13 cellular contexts compared by ENCODE assay signal in the genomic region with DNA sequence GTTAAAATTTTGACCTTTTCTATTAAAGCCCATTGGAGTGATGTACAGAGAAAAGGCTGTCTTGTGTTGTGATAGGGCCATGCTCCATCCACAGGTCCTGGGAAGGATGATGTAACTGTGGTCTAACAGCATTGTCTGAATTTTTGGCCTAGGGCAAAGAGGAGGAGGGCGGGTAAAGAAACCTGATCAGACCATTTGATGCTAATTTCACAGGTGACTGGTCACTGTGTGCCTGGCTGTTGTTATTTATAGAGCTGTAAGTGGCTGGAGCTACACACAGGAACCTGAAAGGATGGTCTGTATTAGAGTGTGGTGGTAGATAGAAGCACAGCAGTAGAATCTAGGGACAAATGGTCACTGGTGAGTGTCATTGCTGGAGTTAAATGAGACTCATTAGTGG.
A peak's percentile ranks its signal among the peaks of the same experiment; 100 is the strongest.
DNase-seq lines count a peak whose midpoint lies in the region; ATAC-seq, FAIRE-seq and TF ChIP-seq lines count a peak whose summit lies in the region.
"Had no signal": no experiment of that assay in that cellular context is flagged by ENCODE, and none has a peak within 500 bp of the region (broad histone marks: within the 10 kb centered on the region; RNA-seq: fewer than 3 reads in every experiment).

No MANE protein-coding gene starts in this region.

- H3K36me3 Mint-ChIP-seq in nephron progenitor cell (ENCODE audit: low read depth) = no peaks in the 10 kb centered on the region
- H3K36me3 Mint-ChIP-seq in activated CD8-positive, alpha-beta T cell treated with anti-CD3 and anti-CD28 coated beads for 36 hours (ENCODE audit: low read depth) = no peaks in the 10 kb centered on the region
- H3K36me3 Mint-ChIP-seq: memory B cell had no signal

- no peaks in the 10 kb centered on the region for H3K9me3 ChIP-seq in HAP-1
- H3K9me3 ChIP-seq: transverse colon had no signal

- ATAC-seq in activated CD8-positive, alpha-beta T cell treated with anti-CD3 and anti-CD28 coated beads for 36 hours = no peak

- no peaks in the 10 kb centered on the region for H3K27me3 ChIP-seq in HAP-1 (ENCODE audit: low read depth)
- H3K27me3 ChIP-seq: transverse colon had no signal

- intact Hi-C loops in activated CD8-positive, alpha-beta T cell treated with anti-CD3 and anti-CD28 coated beads for 36 hours (cut with micrococcal nuclease) = no loop called here

- TF ChIP-seq CTCF in nephron progenitor cell (IDR thresholded peaks at IDR 0.05) = no peak
- no peak for TF ChIP-seq CTCF in activated CD8-positive, alpha-beta T cell treated with anti-CD3 and anti-CD28 coated beads for 36 hours (IDR thresholded peaks at IDR 0.05)

- no peak overlapping the region for H3K4me3 ChIP-seq in HAP-1
- H3K4me3 ChIP-seq: transverse colon had no signal

- no peaks in the 10 kb centered on the region for H3K27me3 Mint-ChIP-seq in nephron progenitor cell (ENCODE audit: low read depth, poor library complexity)
- H3K27me3 Mint-ChIP-seq in activated CD8-positive, alpha-beta T cell treated with anti-CD3 and anti-CD28 coated beads for 36 hours = no peaks in the 10 kb centered on the region
- H3K27me3 Mint-ChIP-seq: memory B cell had no signal

- peaks cover 16% of the 10 kb centered on the region for H3K4me1 ChIP-seq in HAP-1

- CTCF ChIA-PET in activated CD8-positive, alpha-beta T cell treated with anti-CD3 and anti-CD28 coated beads for 36 hours (lab: Charles Lee) = no interaction called here

- no peaks in the 10 kb centered on the region for H3K9me3 Mint-ChIP-seq in nephron progenitor cell
- no peaks in the 10 kb centered on the region for H3K9me3 Mint-ChIP-seq in activated CD8-positive, alpha-beta T cell treated with anti-CD3 and anti-CD28 coated beads for 36 hours
- H3K9me3 Mint-ChIP-seq: memory B cell had no signal

- no peak for FAIRE-seq in RCC 7860 (lab: Jason Lieb, UNC)

- in situ Hi-C loops in HAP-1 (cut with MboI; ENCODE audit: low sequenced_read_pairs) = no loop called here

- peaks cover 75% of the 10 kb centered on the region for H3K4me1 Mint-ChIP-seq in nephron progenitor cell
- no peaks in the 10 kb centered on the region for H3K4me1 Mint-ChIP-seq in activated CD8-positive, alpha-beta T cell treated with anti-CD3 and anti-CD28 coated beads for 36 hours (ENCODE audit: low read depth)

- DNase-seq in HAP-1 (ENCODE audit: low spot score in 2 of 2) (peak; percentile 43 to 50), NCI-H2107 (lab: John Stamatoyannopoulos, UW) (peak; percentile 70), SW480 (ENCODE audit: low spot score) (peak; percentile 96), nephron progenitor cell (peak; percentile 26), cortex of kidney (lab: John Stamatoyannopoulos, UW) (no peak), RCC 7860 (ENCODE audit: low spot score) (no peak), T-helper 9 cell (no peak)
- no peak for DNase-seq in activated CD8-positive, alpha-beta T cell treated with anti-CD3 and anti-CD28 coated beads for 36 hours
- DNase-seq: activated T-cell treated with anti-CD3 and anti-CD28 coated beads, Interleukin-2, amount 50 U/mL, for 48 hours; IMR-90; retina; transverse colon had no signal

- no peak overlapping the region for H3K4me3 Mint-ChIP-seq in nephron progenitor cell
- no peak overlapping the region for H3K4me3 Mint-ChIP-seq in activated CD8-positive, alpha-beta T cell treated with anti-CD3 and anti-CD28 coated beads for 36 hours
- H3K4me3 Mint-ChIP-seq: memory B cell had no signal

- H3K27ac Mint-ChIP-seq in nephron progenitor cell = no peak overlapping the region
- H3K27ac Mint-ChIP-seq in activated CD8-positive, alpha-beta T cell treated with anti-CD3 and anti-CD28 coated beads for 36 hours = no peak overlapping the region
- H3K27ac Mint-ChIP-seq: memory B cell had no signal

- H3K36me3 ChIP-seq in HAP-1 (replicated peaks) = no peaks in the 10 kb centered on the region
- H3K36me3 ChIP-seq: transverse colon had no signal

- POLR2A ChIA-PET in activated CD8-positive, alpha-beta T cell treated with anti-CD3 and anti-CD28 coated beads for 36 hours (lab: Charles Lee) = no interaction called here

Comparison
In these comparisons a context has a peak if more than half of its experiments do, and no peak if none do; other contexts are left out.
1. DNase-seq: peak in HAP-1 (2 of 2), NCI-H2107 (single experiment), SW480 (single experiment) and nephron progenitor cell (single experiment); none in cortex of kidney (single experiment), activated CD8-positive, alpha-beta T cell treated with anti-CD3 and anti-CD28 coated beads for 36 hours (single experiment), RCC 7860 (single experiment) and T-helper 9 cell (single experiment).